In the genomic region with DNA sequence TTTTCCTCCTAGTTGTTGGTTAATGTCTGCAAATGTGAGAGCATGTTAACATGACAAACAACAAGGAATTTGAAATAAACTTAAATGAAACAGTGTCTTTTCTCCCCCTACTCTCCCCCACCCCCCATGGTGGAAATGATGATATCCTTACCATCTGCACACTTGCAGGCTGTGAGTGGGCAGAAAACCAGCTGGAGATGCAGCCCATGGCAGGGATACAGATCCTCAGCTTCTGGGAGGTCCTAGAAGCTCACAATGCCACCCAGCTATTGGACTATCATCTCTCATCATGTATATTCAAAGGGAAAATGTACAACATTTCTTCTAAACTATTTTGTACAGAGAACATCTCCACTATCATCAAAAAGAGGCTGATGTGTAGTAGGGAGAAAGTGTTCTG, we compare ENCODE assay signal across 34 cellular contexts.
"Had no signal": no experiment of that assay in that cellular context is flagged by ENCODE, and none has a peak within 500 bp of the region (broad histone marks: within the 10 kb centered on the region; RNA-seq: fewer than 3 reads in every experiment).

No MANE protein-coding gene starts in this region.

- H3K27me3 ChIP-seq: MG63 had no signal

- H3K4me2 ChIP-seq: PC-9 had no signal

- DNase-seq: activated B cell treated with CpG ODN at 0.5 μM for 24 hours; activated CD4-positive, alpha-beta memory T cell treated with anti-CD3 and anti-CD28 coated beads, Interleukin-2, amount 10 ng/mL, durations not matched to agents 7 days and 5 days; activated CD4-positive, alpha-beta T cell treated with anti-CD3 and anti-CD28 coated beads for 48 hours; activated CD4-positive, CD25-positive, alpha-beta regulatory T cell treated with anti-CD3 and anti-CD28 coated beads, Interleukin-2, amount 50 U/mL, for 72 hours; activated CD8-positive, alpha-beta memory T cell treated with anti-CD3 and anti-CD28 coated beads for 24 hours; activated CD8-positive, alpha-beta memory T cell treated with anti-CD3 and anti-CD28 coated beads, Interleukin-2, amount 10 ng/mL, durations not matched to agents 7 days and 5 days; activated CD8-positive, alpha-beta memory T cell treated with anti-CD3 and anti-CD28 coated beads, Interleukin-2, amount 50 U/mL, for 48 hours; activated effector memory CD4-positive, alpha-beta T cell treated with anti-CD3 and anti-CD28 coated beads, Interleukin-2, amount 50 U/mL, for 16 hours; activated naive CD4-positive, alpha-beta T cell; activated naive CD4-positive, alpha-beta T cell treated with anti-CD3 and anti-CD28 coated beads, Interleukin-2, amount 50 U/mL, for 16 hours; activated naive CD8-positive, alpha-beta T cell treated with anti-CD3 and anti-CD28 coated beads for 36 hours; activated T-cell treated with anti-CD3 and anti-CD28 coated beads, Interleukin-2, amount 50 U/mL, for 48 hours; amniotic stem cell; aorta; Kasumi-1; KG1; MG63; NCI-H1048; NCI-H1105 treated with DMSO at 0.1 percent for 48 hours; NCI-H1436; NCI-H1930; NCI-H2081 treated with DMSO at 0.1 percent for 48 hours; NCI-H226; NCI-H446 treated with DMSO at 0.1 percent for 48 hours; NK-92 treated with Interleukin-12 subunit alpha and Interleukin-12 subunit beta, amount 100 ng/mL, for 24 hours; PC-9; SIG-M5; SW 1271; T-helper 1 cell; T-helper 2 cell; T-helper 9 cell had no signal

- H3K36me3 ChIP-seq: MG63 had no signal

- H2AFZ ChIP-seq: PC-9 had no signal

- H3K27ac ChIP-seq: PC-9, RWPE1, VCaP had no signal

- H3K9me3 ChIP-seq: MG63 had no signal

- ATAC-seq: activated CD8-positive, alpha-beta memory T cell treated with anti-CD3 and anti-CD28 coated beads, Interleukin-2, amount 10 ng/mL, durations not matched to agents 7 days and 5 days; Right ventricle myocardium inferior had no signal

- H3K4me3 ChIP-seq: MG63, PC-9 had no signal
